In the genomic region with DNA sequence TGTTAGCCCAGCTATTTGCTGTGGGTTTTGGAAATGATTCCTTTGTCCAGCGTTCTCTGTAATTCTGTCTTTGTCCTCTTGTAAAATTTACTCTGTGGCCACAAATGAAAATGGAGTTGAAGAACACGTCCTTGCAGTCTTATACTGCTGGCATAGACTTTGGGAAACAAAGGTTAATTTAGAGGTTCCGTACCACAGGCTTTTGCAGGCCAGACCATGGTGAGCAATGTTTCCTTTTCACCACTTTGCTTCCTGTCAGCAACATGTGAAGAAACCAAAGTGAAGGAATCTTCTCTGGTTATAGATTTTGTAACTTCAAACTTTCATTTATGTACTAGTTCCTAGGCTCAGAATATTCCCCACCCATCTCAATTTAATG, we compare ENCODE assay signal across 14 cellular contexts.
DNase-seq lines count a peak whose midpoint lies in the region; ATAC-seq, FAIRE-seq and TF ChIP-seq lines count a peak whose summit lies in the region.
"Had no signal": no experiment of that assay in that cellular context is flagged by ENCODE, and none has a peak within 500 bp of the region (broad histone marks: within the 10 kb centered on the region; RNA-seq: fewer than 3 reads in every experiment).

No MANE protein-coding gene starts in this region.

- ATAC-seq in HG02884 (IDR thresholded peaks at IDR 0.05; ENCODE audit: unreplicated experiment) (peak; percentile 18), lower lobe of right lung (no peak), GM18517 (IDR thresholded peaks at IDR 0.05; ENCODE audit: unreplicated experiment) (no peak)
- ATAC-seq: activated T-cell treated with anti-CD3 and anti-CD28 coated beads, Interleukin-2, amount 50 U/mL, for 72 hours had no signal

- H3K4me3 ChIP-seq in lower lobe of right lung, result no peak overlapping the region
- H3K4me3 ChIP-seq: upper lobe of left lung had no signal

- no peak for FAIRE-seq in H54 (lab: Jason Lieb, UNC)

- no peak for TF ChIP-seq CTCF in lower lobe of right lung (IDR thresholded peaks at IDR 0.05)

- H3K27ac ChIP-seq in lower lobe of right lung, result peak overlapping the region; percentile 38
- H3K27ac ChIP-seq: upper lobe of left lung had no signal

- no peaks in the 10 kb centered on the region for H3K27me3 ChIP-seq in lower lobe of right lung (ENCODE audit: low read depth)
- H3K27me3 ChIP-seq: upper lobe of left lung had no signal

- DNase-seq in GDM1 (lab: John Stamatoyannopoulos, UW) (peak; percentile 40), NOMO-1 (lab: John Stamatoyannopoulos, UW; ENCODE audit: unreplicated experiment in 2 of 2) (peak; percentile 30 to 75), lower lobe of right lung (no peak), T1000 (lab: John Stamatoyannopoulos, UW) (no peak), H54 (ENCODE audit: insufficient read length, low spot score) (no peak)
- no peak for DNase-seq in stimulated activated CD4-positive, alpha-beta T cell treated with anti-CD3 and anti-CD28 coated beads, Interleukin-12 subunit alpha, Interleukin-12 subunit beta, amount 100 ng/mL, for 4 hours
- DNase-seq: activated T-cell treated with anti-CD3 and anti-CD28 coated beads, Interleukin-2, amount 50 U/mL, for 72 hours; amygdala; cortex of kidney; HCEC 1CT; stimulated activated CD8-positive, alpha-beta memory T cell treated with anti-CD3 and anti-CD28 coated beads, Interleukin-4, amount 100 ng/mL, for 48 hours; upper lobe of left lung had no signal

- intact Hi-C loops in lower lobe of right lung (cut with DNase I), result no loop called here

- no peaks in the 10 kb centered on the region for H3K9me3 ChIP-seq in lower lobe of right lung
- H3K9me3 ChIP-seq: upper lobe of left lung had no signal

- H3K36me3 ChIP-seq in lower lobe of right lung, result no peaks in the 10 kb centered on the region
- H3K36me3 ChIP-seq: upper lobe of left lung had no signal

- no peak for TF ChIP-seq POLR2A in H54 (IDR thresholded peaks at IDR 0.05; ENCODE audit: low read depth, low read length)

- no peaks in the 10 kb centered on the region for H3K4me1 ChIP-seq in lower lobe of right lung
- H3K4me1 ChIP-seq: upper lobe of left lung had no signal

Comparison
In these comparisons a context has a peak if more than half of its experiments do, and no peak if none do; other contexts are left out.
1. DNase-seq: peak in GDM1 (single experiment) and NOMO-1 (2 of 2); none in lower lobe of right lung (single experiment), T1000 (single experiment), H54 (single experiment) and stimulated activated CD4-positive, alpha-beta T cell treated with anti-CD3 and anti-CD28 coated beads, Interleukin-12 subunit alpha, Interleukin-12 subunit beta, amount 100 ng/mL, for 4 hours (single experiment).